In the genomic region with DNA sequence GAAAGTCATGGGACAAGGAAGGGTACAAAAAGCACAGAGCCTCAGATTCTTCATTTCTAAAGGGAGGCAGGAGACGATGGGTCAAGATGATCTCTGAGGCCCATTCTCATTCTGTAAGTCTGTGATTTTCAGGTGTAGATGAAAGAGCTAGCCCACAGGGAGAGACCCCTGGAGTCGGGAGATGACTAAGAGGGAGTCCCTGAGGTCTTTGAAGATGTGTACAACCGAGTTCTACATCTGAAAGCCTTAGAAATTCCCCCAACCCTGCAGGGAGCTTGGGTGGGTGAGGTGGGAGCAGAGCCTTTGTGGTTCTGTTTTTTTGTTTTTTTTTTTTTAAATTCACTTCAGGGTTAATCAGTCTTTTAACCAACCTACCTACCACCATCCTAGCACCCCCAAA, we compare ENCODE assay signal across 21 cellular contexts. TPM values are rescaled to one million over a fixed set of nuclear protein-coding genes. Genes with fewer than 3 reads are reported as not detected.
DNase-seq lines count a peak whose midpoint lies in the region; ATAC-seq and TF ChIP-seq lines count a peak whose summit lies in the region.
"Had no signal": no experiment of that assay in that cellular context is flagged by ENCODE, and none has a peak within 500 bp of the region (broad histone marks: within the 10 kb centered on the region; RNA-seq: fewer than 3 reads in every experiment).

No MANE protein-coding gene starts in this region.

- no peaks in the 10 kb centered on the region for H4K20me1 ChIP-seq in SK-N-SH (ENCODE audit: insufficient read depth)

- no peak for ATAC-seq in SK-N-SH treated with all-trans-retinoic acid at 6 μM for 48 hours

- DNase-seq in SK-N-SH (peak; percentile 22), dorsolateral prefrontal cortex (no peak), nucleus accumbens (lab: John Stamatoyannopoulos, UW) (no peak), DMS53 treated with DMSO at 0.1 percent for 48 hours (lab: John Stamatoyannopoulos, UW; ENCODE audit: unreplicated experiment) (no peak), glomerular visceral epithelial cell (ENCODE audit: extremely low spot score) (no peak)
- DNase-seq: BE2C; CD4-positive, alpha-beta T cell; DMS79; Karpas-422; MG63; NCI-H1092; NCI-H146; NCI-H2081; NCI-H774; PC-9 had no signal

- CTCF ChIA-PET in SK-N-SH (lab: Yijun Ruan, JAX), result interaction anchor here (0.9 to 32.2 kb wide), 9 partner anchors 10 to 115 kb away, joined by 3 to 935 read pairs (median 4); partner anchors contain the start of genes ARF3, DDN, FKBP11 and WNT1

- H3K4me3 ChIP-seq in SK-N-SH (ENCODE audit: low read depth in 2 of 2, low read length in 1 of 2) (no peak overlapping the region), HUES6 (ENCODE audit: low read depth, low read length) (peak overlapping the region; percentile 5; the same call in 1 of the 2 replicates), iPS-18c (ENCODE audit: insufficient read depth, low read depth, low read length) (peak overlapping the region; percentile 11; the same call in 1 of the 2 replicates), dorsolateral prefrontal cortex (no peak overlapping the region)
- H3K4me3 ChIP-seq: MG63, PC-9 had no signal

- H3K4me1 ChIP-seq in SK-N-SH (ENCODE audit: control insufficient read depth in 1 of 2, insufficient read depth in 2 of 2, low read depth in 1 of 2, low read length in 1 of 2), result peaks cover 0 to 13% of the 10 kb centered on the region in 2 experiments; a peak in 1 of 4 replicates
- peaks cover 67% of the 10 kb centered on the region for H3K4me1 ChIP-seq in HUES6 (ENCODE audit: control insufficient read depth, insufficient read depth, low read length)
- H3K4me1 ChIP-seq: BE2C had no signal

- H3K9ac ChIP-seq in SK-N-SH (no peak overlapping the region), HUES6 (ENCODE audit: low read length) (peak overlapping the region; percentile 61)

- H3K9me3 ChIP-seq in SK-N-SH (no peaks in the 10 kb centered on the region), HUES6 (ENCODE audit: control insufficient read depth, insufficient read depth, low read depth, low read length) (no peaks in the 10 kb centered on the region), iPS-18c (ENCODE audit: control insufficient read depth, insufficient read depth, low read length) (no peaks in the 10 kb centered on the region)
- H3K9me3 ChIP-seq: BE2C, MG63 had no signal

- 79% methylated on average over 3 of the region's 3 CpGs for WGBS in SK-N-SH (ENCODE audit: low lambda C conversion rate)

- H3F3A ChIP-seq in SK-N-SH (replicated peaks; ENCODE audit: insufficient read depth), result peaks cover 8% of the 10 kb centered on the region

- TF ChIP-seq CTCF in SK-N-SH (IDR thresholded peaks at IDR 0.05) (no peak), dorsolateral prefrontal cortex (IDR thresholded peaks at IDR 0.05 in 54 of 56, conservative IDR thresholded peaks at IDR 0.05 in 2 of 56; ENCODE audit: low read depth in 1 of 56, partially characterized antibody in 56 of 56) (no peak)

- H3K9me2 ChIP-seq in SK-N-SH, result no peaks in the 10 kb centered on the region

- H2AFZ ChIP-seq in SK-N-SH (ENCODE audit: low read depth), result no peak overlapping the region
- H2AFZ ChIP-seq: PC-9 had no signal

- no peaks in the 10 kb centered on the region for H3K79me2 ChIP-seq in SK-N-SH (ENCODE audit: insufficient read depth)

- TF ChIP-seq RAD21 in SK-N-SH (IDR thresholded peaks at IDR 0.05; ENCODE audit: low read length), result no peak

- H3K27ac ChIP-seq in SK-N-SH (ENCODE audit: low read depth in 2 of 2, low read length in 1 of 2) (no peak overlapping the region), HUES6 (ENCODE audit: low read depth, low read length) (no peak overlapping the region), dorsolateral prefrontal cortex (no peak overlapping the region)
- H3K27ac ChIP-seq: 22Rv1, PC-9 had no signal

- POLR2A ChIA-PET in SK-N-SH (lab: Yijun Ruan, JAX), result no interaction called here

- TF ChIP-seq EP300 in SK-N-SH (IDR thresholded peaks at IDR 0.05; ENCODE audit: borderline replicate concordance in 1 of 2, low read depth in 1 of 2, low read length in 1 of 2), result no peak

- no peak overlapping the region for H3K4me2 ChIP-seq in SK-N-SH
- H3K4me2 ChIP-seq: PC-9 had no signal

- intact Hi-C loops in dorsolateral prefrontal cortex (cut with DNase I), result no loop called here

- H3K36me3 ChIP-seq in SK-N-SH (replicated peaks in 1 of 2; ENCODE audit: control insufficient read depth in 1 of 2, insufficient read depth in 2 of 2, low read length in 1 of 2) (no peaks in the 10 kb centered on the region), HUES6 (ENCODE audit: control insufficient read depth, insufficient read depth, low read length) (no peaks in the 10 kb centered on the region)
- H3K36me3 ChIP-seq: BE2C, MG63 had no signal

- peaks cover 46% of the 10 kb centered on the region; the same call in 1 of the 2 replicates for H3K27me3 ChIP-seq in SK-N-SH (ENCODE audit: insufficient read depth)
- peaks cover 56% of the 10 kb centered on the region for H3K27me3 ChIP-seq in HUES6 (ENCODE audit: control insufficient read depth, insufficient read depth, low read length)
- H3K27me3 ChIP-seq in dorsolateral prefrontal cortex, result peaks cover 0 to 42% (median 30%) of the 10 kb centered on the region in 45 donors

TF ChIP-seq in SK-N-SH, 30 proteins besides CTCF, POLR2A, EP300 and RAD21 (continues in another document):
- no peak for TF ChIP-seq POLR2AphosphoS5 (IDR thresholded peaks at IDR 0.05; ENCODE audit: low read depth, low read length)
- no peak for TF ChIP-seq SMC3 (IDR thresholded peaks at IDR 0.05; ENCODE audit: low read depth, low read length)
- no peak for TF ChIP-seq ELF1 (IDR thresholded peaks at IDR 0.05)
- no peak for TF ChIP-seq NRF1 (IDR thresholded peaks at IDR 0.05; ENCODE audit: low read depth, low read length)
- no peak for TF ChIP-seq RCOR1 (IDR thresholded peaks at IDR 0.05; ENCODE audit: low read length)
- TF ChIP-seq, protein P1, sequence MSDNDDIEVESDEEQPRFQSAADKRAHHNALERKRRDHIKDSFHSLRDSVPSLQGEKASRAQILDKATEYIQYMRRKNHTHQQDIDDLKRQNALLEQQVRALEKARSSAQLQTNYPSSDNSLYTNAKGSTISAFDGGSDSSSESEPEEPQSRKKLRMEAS (IDR thresholded peaks at IDR 0.05; ENCODE audit: low read depth), result no peak
- TF ChIP-seq FOSL2 (IDR thresholded peaks at IDR 0.05; ENCODE audit: borderline replicate concordance, low read depth), result no peak
- TF ChIP-seq SIN3A (IDR thresholded peaks at IDR 0.05; ENCODE audit: borderline replicate concordance, low read depth, low read length), result no peak
- no peak for TF ChIP-seq FOXJ3 (CRISPR knock-in tag; IDR thresholded peaks at IDR 0.05)
- no peak for TF ChIP-seq RFX5 (IDR thresholded peaks at IDR 0.05; ENCODE audit: low read length)

TF ChIP-seq in SK-N-SH treated with all-trans-retinoic acid at 6 μM for 48 hours, 23 proteins besides CTCF, POLR2A, EP300 and RAD21 (continues in another document):
- TF ChIP-seq TCF4 (CRISPR knock-in tag; IDR thresholded peaks at IDR 0.05; ENCODE audit: borderline replicate concordance) (no peak), GLIS3 (CRISPR knock-in tag; IDR thresholded peaks at IDR 0.05) (no peak), ZNF8 (CRISPR knock-in tag; IDR thresholded peaks at IDR 0.05) (no peak), ISL1 (CRISPR knock-in tag; IDR thresholded peaks at IDR 0.05) (no peak), RARB (CRISPR knock-in tag; IDR thresholded peaks at IDR 0.05) (no peak), ZFP3 (CRISPR knock-in tag; IDR thresholded peaks at IDR 0.05) (no peak), ZNF565 (CRISPR knock-in tag; conservative IDR thresholded peaks at IDR 0.05; ENCODE audit: low read depth) (no peak), OSR1 (CRISPR knock-in tag; IDR thresholded peaks at IDR 0.05) (no peak), CSDC2 (CRISPR knock-in tag; IDR thresholded peaks at IDR 0.05) (no peak), SNAI2 (CRISPR knock-in tag; IDR thresholded peaks at IDR 0.05) (no peak), ZFP30 (CRISPR knock-in tag; IDR thresholded peaks at IDR 0.05) (no peak), ZC3H10 (CRISPR knock-in tag; IDR thresholded peaks at IDR 0.05) (no peak)
- TF ChIP-seq, protein P2, sequence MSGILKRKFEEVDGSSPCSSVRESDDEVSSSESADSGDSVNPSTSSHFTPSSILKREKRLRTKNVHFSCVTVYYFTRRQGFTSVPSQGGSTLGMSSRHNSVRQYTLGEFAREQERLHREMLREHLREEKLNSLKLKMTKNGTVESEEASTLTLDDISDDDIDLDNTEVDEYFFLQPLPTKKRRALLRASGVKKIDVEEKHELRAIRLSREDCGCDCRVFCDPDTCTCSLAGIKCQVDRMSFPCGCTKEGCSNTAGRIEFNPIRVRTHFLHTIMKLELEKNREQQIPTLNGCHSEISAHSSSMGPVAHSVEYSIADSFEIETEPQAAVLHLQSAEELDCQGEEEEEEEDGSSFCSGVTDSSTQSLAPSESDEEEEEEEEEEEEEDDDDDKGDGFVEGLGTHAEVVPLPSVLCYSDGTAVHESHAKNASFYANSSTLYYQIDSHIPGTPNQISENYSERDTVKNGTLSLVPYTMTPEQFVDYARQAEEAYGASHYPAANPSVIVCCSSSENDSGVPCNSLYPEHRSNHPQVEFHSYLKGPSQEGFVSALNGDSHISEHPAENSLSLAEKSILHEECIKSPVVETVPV (CRISPR knock-in tag; IDR thresholded peaks at IDR 0.05), result no peak

RNA-seq across cellular contexts. Expression of gene WNT10B, which starts 3.1 kb away (rescaled TPM):
- 0.11 and 0.18 TPM in 2 replicates for polyA plus RNA-seq in SK-N-SH (2012; rRNA removed)
- polyA plus RNA-seq in SK-N-SH (2012; cell fraction: cytosol; rRNA removed), result 0.08 and 0.23 TPM in 2 replicates
- 0.33 and 0.54 TPM in 2 replicates for polyA plus RNA-seq in SK-N-SH (2012; cell fraction: nucleus; rRNA removed)
- total RNA-seq in dorsolateral prefrontal cortex, result 10 to 100 TPM in 117 of 120 experiments, 1 to 10 TPM in 3; 4.9 to 30.8 (median 18.4) TPM
- total RNA-seq: PC-9 had no signal

RNA-seq across cellular contexts. Expression of gene WNT1, which starts 9.7 kb away (rescaled TPM):
- not detected in 2 replicates for polyA plus RNA-seq in SK-N-SH (2012; rRNA removed)
- not detected in 2 replicates for polyA plus RNA-seq in SK-N-SH (2012; cell fraction: cytosol; rRNA removed)
- not detected in 2 replicates for polyA plus RNA-seq in SK-N-SH (2012; cell fraction: nucleus; rRNA removed)
- total RNA-seq in dorsolateral prefrontal cortex, result under 1 TPM in 6 of 120 experiments, not detected in 114; 0.43 to 0.67 (median 0.55) TPM
- total RNA-seq: NCI-H460; PC-9; T-helper 1 cell treated with Interleukin-12 subunit alpha and Interleukin-12 subunit beta and Interleukin-4 antibody, amounts not matched to agents 30 ng/mL and 1 ng/mL, for 36 hours had no signal

RNA-seq across cellular contexts. Expression of gene ARF3, which starts 11.2 kb away (rescaled TPM):
- polyA plus RNA-seq in SK-N-SH (2012; rRNA removed), result 204 and 261 TPM in 2 replicates
- polyA plus RNA-seq in SK-N-SH (2012; cell fraction: cytosol; rRNA removed), result 191 and 203 TPM in 2 replicates
- polyA plus RNA-seq in SK-N-SH (2012; cell fraction: nucleus; rRNA removed), result 152 and 174 TPM in 2 replicates
- 100 to 1,000 TPM; 265 to 726 (median 526) TPM for total RNA-seq in dorsolateral prefrontal cortex

RNA-seq across cellular contexts. Expression of gene DDN, which starts 30.7 kb away (rescaled TPM):
- polyA plus RNA-seq in SK-N-SH (2012; rRNA removed), result 0.20 and 0.24 TPM in 2 replicates
- 0.17 TPM in 2 replicates for polyA plus RNA-seq in SK-N-SH (2012; cell fraction: cytosol; rRNA removed)
- polyA plus RNA-seq in SK-N-SH (2012; cell fraction: nucleus; rRNA removed), result 0.99 and 1.4 TPM in 2 replicates
- 100 to 1,000 TPM in 112 of 120 experiments, 10 to 100 TPM in 8; 34.2 to 277 (median 160) TPM for total RNA-seq in dorsolateral prefrontal cortex

RNA-seq across cellular contexts. Expression of gene FKBP11, which starts 43.2 kb away (rescaled TPM):
- 23.7 and 28.5 TPM in 2 replicates for polyA plus RNA-seq in SK-N-SH (2012; rRNA removed)
- polyA plus RNA-seq in SK-N-SH (2012; cell fraction: cytosol; rRNA removed), result 12.1 and 14.1 TPM in 2 replicates
- 144 and 155 TPM in 2 replicates for polyA plus RNA-seq in SK-N-SH (2012; cell fraction: nucleus; rRNA removed)
- total RNA-seq in dorsolateral prefrontal cortex, result 10 to 100 TPM; 12.6 to 42.0 (median 28.8) TPM

Comparison
In these comparisons a context has a peak if more than half of its experiments do, and no peak if none do; other contexts are left out.
1. H3K4me3 ChIP-seq: peak in HUES6 (single experiment) and iPS-18c (single experiment); none in SK-N-SH (0 of 2) and dorsolateral prefrontal cortex (0 of 59).